In the genomic region with DNA sequence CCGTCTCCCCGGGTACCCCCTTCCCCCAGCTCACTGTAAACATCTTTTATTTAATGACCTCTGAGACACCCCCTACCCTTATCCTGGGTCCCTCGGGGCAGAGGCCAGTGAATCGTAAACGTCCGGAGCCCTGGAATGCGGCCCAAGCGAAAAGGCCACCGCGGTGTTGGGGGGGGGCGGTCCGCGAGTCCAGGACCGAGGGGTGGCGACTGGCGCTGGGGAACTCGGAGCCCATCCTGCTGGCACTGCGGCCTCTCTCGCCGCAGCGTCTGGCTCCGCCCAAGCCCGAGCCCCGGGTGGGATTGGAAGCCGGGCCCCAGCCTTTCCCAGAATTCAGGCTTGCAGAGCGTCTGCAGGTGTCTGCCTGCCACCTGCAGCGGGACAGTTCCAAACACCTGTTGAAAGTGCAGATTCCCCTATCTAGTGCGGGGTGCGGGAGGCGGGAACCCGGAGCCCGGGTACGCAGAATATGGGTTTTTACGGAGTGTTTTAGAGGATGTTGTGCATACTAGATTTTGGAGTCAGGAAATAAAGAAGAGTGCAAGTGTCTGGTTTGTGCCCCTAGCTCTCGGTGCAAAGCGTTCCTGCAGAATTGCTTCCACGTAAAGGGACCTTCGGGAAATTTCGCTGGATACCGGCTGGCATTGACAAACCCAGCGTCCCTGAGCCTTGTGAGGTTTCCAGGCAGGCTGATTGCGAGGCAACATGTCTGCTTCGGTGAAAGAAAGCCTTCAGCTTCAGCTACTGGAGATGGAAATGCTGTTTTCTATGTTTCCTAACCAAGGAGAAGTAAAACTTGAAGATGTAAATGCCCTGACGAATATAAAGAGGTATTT, we compare ENCODE assay signal across 8 cellular contexts. TPM values are rescaled to one million over a fixed set of nuclear protein-coding genes. Genes with fewer than 3 reads are reported as not detected.
A peak's percentile ranks its signal among the peaks of the same experiment; 100 is the strongest.
DNase-seq lines count a peak whose midpoint lies in the region; ATAC-seq and TF ChIP-seq lines count a peak whose summit lies in the region.

No MANE protein-coding gene starts in this region.

- H3K36me3 ChIP-seq in uterus = no peaks in the 10 kb centered on the region

- no peaks in the 10 kb centered on the region for H3K9me3 ChIP-seq in uterus

- H3K4me3 Mint-ChIP-seq in naive thymus-derived CD8-positive, alpha-beta T cell = peak overlapping the region; percentile 76 to 99 (median 91)

- no peak for DNase-seq in Right ventricle myocardium inferior (ENCODE audit: missing footprints)
- no peak for DNase-seq in cardiac septum (ENCODE audit: low spot score)
- DNase-seq in NCI-H526 (lab: John Stamatoyannopoulos, UW) = peak; percentile 49 to 81
- peak; percentile 4 for DNase-seq in activated T-helper 1 cell treated with Interleukin-2 at 50 U/mL for 16 hours (ENCODE audit: low read depth)
- no peak for DNase-seq in fibroblast of the aortic adventitia (ENCODE audit: low read depth)
- peak in 8 of 10 donors; percentile 8 to 65 (median 30) for DNase-seq in naive thymus-derived CD8-positive, alpha-beta T cell
- peak; percentile 32 to 44 for DNase-seq in uterus

- H3K27ac Mint-ChIP-seq in naive thymus-derived CD8-positive, alpha-beta T cell = peak overlapping the region; percentile 15 to 97 (median 60)

- peak overlapping the region; percentile 90 for H3K4me3 ChIP-seq in fibroblast of the aortic adventitia (ENCODE audit: low read depth, low read length)
- H3K4me3 ChIP-seq in uterus = peak overlapping the region; percentile 86 to 96

- H3K4me1 ChIP-seq in uterus = peaks cover 0 to 5% of the 10 kb centered on the region in 2 donors

- no peaks in the 10 kb centered on the region for H3K9me3 Mint-ChIP-seq in naive thymus-derived CD8-positive, alpha-beta T cell

- no peaks in the 10 kb centered on the region for H3K27me3 ChIP-seq in uterus

- no peak for TF ChIP-seq CTCF in fibroblast of the aortic adventitia (IDR thresholded peaks at IDR 0.05; ENCODE audit: insufficient read depth, low read length)
- TF ChIP-seq CTCF in uterus (IDR thresholded peaks at IDR 0.05) = no peak

- peak overlapping the region; percentile 76 to 81 for H3K27ac ChIP-seq in uterus

- peak; percentile 72 for ATAC-seq in Right ventricle myocardium inferior
- peak; percentile 29 for ATAC-seq in HG02852 (IDR thresholded peaks at IDR 0.05; ENCODE audit: unreplicated experiment)
- ATAC-seq in naive thymus-derived CD8-positive, alpha-beta T cell = peak; percentile 4 to 24

- H3K4me1 Mint-ChIP-seq in naive thymus-derived CD8-positive, alpha-beta T cell = peaks cover 11 to 49% (median 46%) of the 10 kb centered on the region in 4 donors

- peaks cover 0 to 5% (median 4%) of the 10 kb centered on the region in 3 donors for H3K36me3 Mint-ChIP-seq in naive thymus-derived CD8-positive, alpha-beta T cell

- POLR2A ChIA-PET in naive thymus-derived CD8-positive, alpha-beta T cell (lab: Charles Lee) = interaction anchor here (1.2 to 1.5 kb wide), 3 partner anchors 9 to 126 kb away, joined by 3 to 6 read pairs (median 4); partner anchors contain the start of gene DOP1A

- H3K27me3 Mint-ChIP-seq in naive thymus-derived CD8-positive, alpha-beta T cell = no peaks in the 10 kb centered on the region

- intact Hi-C loops in Right ventricle myocardium inferior (cut with DNase I) = loop anchor here (1.0 to 2.0 kb wide), 2 partner anchors 127 to 947 kb away; partner anchors contain the start of genes DOP1A and IBTK
- intact Hi-C loops in cardiac septum (cut with DNase I) = loop anchor here (5.0 to 10.0 kb wide), 2 partner anchors 127 to 949 kb away; partner anchors contain the start of genes DOP1A, IBTK and UBE3D
- intact Hi-C loops in uterus (cut with DNase I; ENCODE audit: low total_unique reads) = no loop called here

- no peak for TF ChIP-seq POLR2A in uterus (IDR thresholded peaks at IDR 0.05)

RNA-seq across cellular contexts. Expression of gene RWDD2A, which starts 0.8 kb away (rescaled TPM):
- total RNA-seq in Right ventricle myocardium inferior (2.4 TPM), cardiac septum (3.2 TPM), fibroblast of the aortic adventitia (ENCODE audit: low replicate concordance) (4.2 and 5.0 TPM in 2 replicates), uterus (1 to 10 TPM; 2.1 to 6.4 (median 4.2) TPM)
- 1 to 10 TPM; 5.1 to 6.1 TPM for total RNA-seq in naive thymus-derived CD8-positive, alpha-beta T cell
- polyA plus RNA-seq in naive thymus-derived CD8-positive, alpha-beta T cell = 1 to 10 TPM; 2.0 to 3.5 (median 2.5) TPM

RNA-seq across cellular contexts. Expression of gene PGM3, which starts 0.9 kb away (rescaled TPM):
- total RNA-seq in Right ventricle myocardium inferior (12.7 TPM), cardiac septum (23.8 TPM), fibroblast of the aortic adventitia (ENCODE audit: low replicate concordance) (30.9 and 87.8 TPM in 2 replicates), uterus (100 to 1,000 TPM in 1 of 4 donors, 10 to 100 TPM in 3; 11.8 to 185 (median 60.9) TPM)
- 10 to 100 TPM; 30.7 to 31.7 TPM for total RNA-seq in naive thymus-derived CD8-positive, alpha-beta T cell
- polyA plus RNA-seq in naive thymus-derived CD8-positive, alpha-beta T cell = 1 to 10 TPM; 5.4 to 8.4 (median 6.7) TPM

Comparison
In these comparisons a context has a peak if more than half of its experiments do, and no peak if none do; other contexts are left out.
1. ATAC-seq: peak in every context shown above with its lines; median percentile 72 in Right ventricle myocardium inferior; 29 in HG02852; 14 in naive thymus-derived CD8-positive, alpha-beta T cell.
2. DNase-seq: peak in NCI-H526 (2 of 2), activated T-helper 1 cell treated with Interleukin-2 at 50 U/mL for 16 hours (single experiment), naive thymus-derived CD8-positive, alpha-beta T cell (8 of 10) and uterus (2 of 2); none in Right ventricle myocardium inferior (single experiment), cardiac septum (single experiment) and fibroblast of the aortic adventitia (single experiment).